20 cellular contexts compared by ENCODE assay signal in the genomic region with DNA sequence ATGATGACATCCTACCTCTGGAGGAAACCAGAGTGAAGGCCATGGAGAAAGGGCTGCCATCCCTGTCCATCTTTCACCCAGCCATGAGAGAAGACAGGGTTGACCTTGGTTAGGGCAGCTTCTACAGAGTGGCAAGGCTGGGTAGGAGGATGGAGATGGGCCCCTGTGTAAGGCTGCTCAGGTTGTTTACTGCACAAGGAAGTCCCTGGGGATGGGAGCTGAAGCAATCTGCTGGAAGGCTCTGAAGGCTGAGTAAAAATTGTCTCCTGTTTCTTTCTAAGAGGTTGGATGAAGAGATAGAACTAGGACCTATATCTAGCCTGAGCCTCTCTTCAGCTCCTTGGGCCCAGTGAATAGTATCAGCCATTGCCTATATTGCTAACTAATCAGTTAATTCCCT. TPM values are rescaled to one million over a fixed set of nuclear protein-coding genes. Genes with fewer than 3 reads are reported as not detected.
A peak's percentile ranks its signal among the peaks of the same experiment; 100 is the strongest.
DNase-seq lines count a peak whose midpoint lies in the region; ATAC-seq and TF ChIP-seq lines count a peak whose summit lies in the region.
"Had no signal": no experiment of that assay in that cellular context is flagged by ENCODE, and none has a peak within 500 bp of the region (broad histone marks: within the 10 kb centered on the region; RNA-seq: fewer than 3 reads in every experiment).

No MANE protein-coding gene starts in this region.

- H3K4me1 ChIP-seq in mucosa of descending colon (ENCODE audit: low read depth) (no peaks in the 10 kb centered on the region), tibial artery (peaks cover 0 to 14% (median 10%) of the 10 kb centered on the region in 4 donors)

- TF ChIP-seq CTCF in NB4 (IDR thresholded peaks at IDR 0.05; ENCODE audit: low read depth, low read length) (no peak), cardiac fibroblast (IDR thresholded peaks at IDR 0.05; ENCODE audit: low read depth, low read length) (no peak), mucosa of descending colon (IDR thresholded peaks at IDR 0.05) (no peak), tibial artery (IDR thresholded peaks at IDR 0.05) (no peak)

- TF ChIP-seq POLR2A in NB4 (IDR thresholded peaks at IDR 0.05; ENCODE audit: extremely low read depth, insufficient read length), result no peak

- DNase-seq in NB4 (ENCODE audit: low read depth), result peak; percentile 33
- DNase-seq in cardiac fibroblast (ENCODE audit: low read depth in 2 of 2), result peak; percentile 21 to 33
- DNase-seq in mucosa of descending colon, result no peak
- peak in 1 of 2 donors; percentile 51 for DNase-seq in tibial artery
- no peak for DNase-seq in NCI-H446 treated with DMSO at 0.1 percent for 48 hours (lab: John Stamatoyannopoulos, UW)
- no peak for DNase-seq in stimulated activated naive CD4-positive, alpha-beta T cell treated with Interleukin-2 at 50 U/mL for 16 hours (lab: John Stamatoyannopoulos, UW)
- DNase-seq: CD4-positive, alpha-beta memory T cell; DND-41; GOT3; IMR-90; NCI-H1105; NCI-H526 treated with DMSO at 0.1 percent for 48 hours; SIG-M5; SK-N-SH had no signal

- H3K9me3 ChIP-seq in mucosa of descending colon, result no peaks in the 10 kb centered on the region
- H3K9me3 ChIP-seq in tibial artery, result no peaks in the 10 kb centered on the region
- H3K9me3 ChIP-seq: BLaER1, SK-N-SH had no signal

- H3K27ac ChIP-seq in tibial artery, result peak overlapping the region; percentile 43 to 48
- H3K27ac ChIP-seq: BLaER1, KMS-11, RWPE1 had no signal

- H3K27me3 ChIP-seq in tibial artery, result no peaks in the 10 kb centered on the region
- H3K27me3 ChIP-seq: BLaER1 had no signal

- H3K36me3 ChIP-seq in mucosa of descending colon (ENCODE audit: low read depth) (no peaks in the 10 kb centered on the region), tibial artery (peaks cover 11 to 53% (median 15%) of the 10 kb centered on the region in 3 donors)

- peak; percentile 43 for ATAC-seq in mucosa of descending colon
- no peak for ATAC-seq in GM18511 (IDR thresholded peaks at IDR 0.05; ENCODE audit: unreplicated experiment)
- ATAC-seq: GM12878, HCT116 had no signal

- H3K4me3 ChIP-seq in NB4 (ENCODE audit: low read depth, low read length) (no peak overlapping the region), cardiac fibroblast (replicated peaks in 1 of 2; ENCODE audit: low read depth in 2 of 2, low read length in 2 of 2) (no peak overlapping the region), mucosa of descending colon (no peak overlapping the region), tibial artery (no peak overlapping the region)
- H3K4me3 ChIP-seq: BLaER1, GM12878 had no signal

- intact Hi-C loops in mucosa of descending colon (cut with DNase I, micrococcal nuclease) (no loop called here), tibial artery (cut with DNase I; ENCODE audit: low total_unique reads) (no loop called here)

RNA-seq across cellular contexts. Expression of a gene that starts 14.4 kb away (rescaled TPM):
- 10 to 100 TPM; 18.1 to 29.8 (median 23.0) TPM for total RNA-seq in mucosa of descending colon

RNA-seq across cellular contexts. Expression of a gene that starts 14.6 kb away (rescaled TPM):
- total RNA-seq in mucosa of descending colon, result 100 to 1,000 TPM; 154 to 378 (median 278) TPM

RNA-seq across cellular contexts. Expression of a gene that starts 41.1 kb away (rescaled TPM):
- 100 to 1,000 TPM; 148 to 227 (median 163) TPM for total RNA-seq in mucosa of descending colon

RNA-seq across cellular contexts. Expression of a gene that starts 41.2 kb away (rescaled TPM):
- 100 to 1,000 TPM in 1 of 3 donors, 10 to 100 TPM in 2; 46.3 to 103 (median 71.2) TPM for total RNA-seq in mucosa of descending colon

RNA-seq across cellular contexts. Expression of a gene that starts 49.6 kb away (rescaled TPM):
- total RNA-seq in mucosa of descending colon, result 10 to 100 TPM in 1 of 3 donors, 1 to 10 TPM in 2; 6.7 to 13.1 (median 8.6) TPM

Comparison
In these comparisons a context has a peak if more than half of its experiments do, and no peak if none do; other contexts are left out.
1. DNase-seq: peak in NB4 (single experiment) and cardiac fibroblast (2 of 2); none in mucosa of descending colon (0 of 3), NCI-H446 treated with DMSO at 0.1 percent for 48 hours (single experiment) and stimulated activated naive CD4-positive, alpha-beta T cell treated with Interleukin-2 at 50 U/mL for 16 hours (single experiment).